In genomic region chr5:75005561-75005960, GRCh38 we compare ENCODE assay signal across 7 cellular contexts.
"Had no signal": no experiment of that assay in that cellular context is flagged by ENCODE, and none has a peak within 500 bp of the region (broad histone marks: within the 10 kb centered on the region; RNA-seq: fewer than 3 reads in every experiment).

No MANE protein-coding gene starts in this region.

- FAIRE-seq: GM12878, GM12891, GM12892, GM18507, GM19239 had no signal

- H3K4me3 ChIP-seq: GM12878 had no signal

- ATAC-seq: GM12878 had no signal

- DNase-seq: GDM1, GF-D8 had no signal
